1 cellular context compared by ENCODE assay signal in the genomic region with DNA sequence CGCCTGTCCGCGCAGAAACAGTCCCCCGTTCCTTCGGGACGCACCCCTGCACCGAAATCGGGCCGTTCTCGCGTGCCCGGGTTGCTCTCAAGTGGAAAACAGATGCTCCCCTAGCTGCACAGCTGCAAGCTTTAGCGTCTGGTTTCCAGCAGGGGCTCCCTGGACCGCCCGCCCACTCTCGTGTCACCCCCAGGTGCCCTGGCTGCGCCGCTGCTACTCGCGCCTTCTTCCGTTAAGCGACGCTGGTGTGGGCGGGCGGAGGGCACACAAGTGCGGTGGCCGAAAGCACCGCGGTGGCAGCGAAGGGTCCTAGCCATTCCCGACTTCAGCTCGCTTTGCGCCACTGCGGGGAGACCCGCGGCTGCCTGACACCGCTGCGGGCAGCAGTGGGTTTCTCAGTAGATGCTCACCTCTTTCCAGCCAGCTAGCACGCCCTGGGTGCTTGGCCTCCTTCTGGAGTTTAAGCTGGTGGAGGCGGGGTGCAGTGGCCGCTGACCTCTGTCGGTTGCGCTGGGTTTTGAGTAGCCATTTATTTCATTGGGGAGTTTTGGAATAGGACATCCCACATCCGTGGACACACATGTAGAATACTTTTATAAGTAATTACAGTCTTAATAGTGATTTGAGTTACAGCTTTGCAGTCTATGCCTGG.
TF ChIP-seq lines count a peak whose summit lies in the region.

No MANE protein-coding gene starts in this region.

TF ChIP-seq in K562, 482 proteins besides CTCF, POLR2A, EP300 and RAD21 (continued from another document and continues in another):
- TF ChIP-seq ZBTB7A (IDR thresholded peaks at IDR 0.05; ENCODE audit: borderline replicate concordance, control insufficient read depth, low read depth, low read length) (peak; percentile 50; the same call in 1 of the 2 replicates), MTA2 (IDR thresholded peaks at IDR 0.05; ENCODE audit: low read depth) (no peak), EGR1 (conservative IDR thresholded peaks at IDR 0.05) (peak; percentile 68), GABPB1 (CRISPR knock-in tag; IDR thresholded peaks at IDR 0.05) (no peak), JUNB (CRISPR knock-in tag; conservative IDR thresholded peaks at IDR 0.05) (no peak), RBBP5 (IDR thresholded peaks at IDR 0.05; ENCODE audit: borderline replicate concordance, insufficient read depth, low read length, poor library complexity, severe bottlenecking) (peak; percentile 9), SP1 (CRISPR knock-in tag; IDR thresholded peaks at IDR 0.05) (no peak), ZEB2 (IDR thresholded peaks at IDR 0.05) (no peak), POLR2G (IDR thresholded peaks at IDR 0.05; ENCODE audit: low read depth, low read length) (peak; percentile 61; the same call in 1 of the 2 replicates), ZNF830 (CRISPR knock-in tag; IDR thresholded peaks at IDR 0.05) (no peak), L3MBTL2 (IDR thresholded peaks at IDR 0.05) (peak; percentile 70), SMC3 (conservative IDR thresholded peaks at IDR 0.05; ENCODE audit: insufficient read depth, low read depth, low read length) (no peak), NRF1 (conservative IDR thresholded peaks at IDR 0.05 in 1 of 2, IDR thresholded peaks at IDR 0.05 in 1 of 2) (peak; percentile 42 to 59), PTBP1 (IDR thresholded peaks at IDR 0.05; ENCODE audit: low read depth, low read length) (no peak)
- TF ChIP-seq, protein P1, sequence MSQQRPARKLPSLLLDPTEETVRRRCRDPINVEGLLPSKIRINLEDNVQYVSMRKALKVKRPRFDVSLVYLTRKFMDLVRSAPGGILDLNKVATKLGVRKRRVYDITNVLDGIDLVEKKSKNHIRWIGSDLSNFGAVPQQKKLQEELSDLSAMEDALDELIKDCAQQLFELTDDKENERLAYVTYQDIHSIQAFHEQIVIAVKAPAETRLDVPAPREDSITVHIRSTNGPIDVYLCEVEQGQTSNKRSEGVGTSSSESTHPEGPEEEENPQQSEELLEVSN (IDR thresholded peaks at IDR 0.05; ENCODE audit: borderline replicate concordance in 1 of 2, extremely low read depth in 1 of 2, insufficient read depth in 1 of 2, insufficient read length in 1 of 2, low read depth in 1 of 2, low read length in 1 of 2, poor library complexity in 1 of 2, severe bottlenecking in 1 of 2), result peak in 1 of 2 experiments; percentile 11
- TF ChIP-seq, protein P2, sequence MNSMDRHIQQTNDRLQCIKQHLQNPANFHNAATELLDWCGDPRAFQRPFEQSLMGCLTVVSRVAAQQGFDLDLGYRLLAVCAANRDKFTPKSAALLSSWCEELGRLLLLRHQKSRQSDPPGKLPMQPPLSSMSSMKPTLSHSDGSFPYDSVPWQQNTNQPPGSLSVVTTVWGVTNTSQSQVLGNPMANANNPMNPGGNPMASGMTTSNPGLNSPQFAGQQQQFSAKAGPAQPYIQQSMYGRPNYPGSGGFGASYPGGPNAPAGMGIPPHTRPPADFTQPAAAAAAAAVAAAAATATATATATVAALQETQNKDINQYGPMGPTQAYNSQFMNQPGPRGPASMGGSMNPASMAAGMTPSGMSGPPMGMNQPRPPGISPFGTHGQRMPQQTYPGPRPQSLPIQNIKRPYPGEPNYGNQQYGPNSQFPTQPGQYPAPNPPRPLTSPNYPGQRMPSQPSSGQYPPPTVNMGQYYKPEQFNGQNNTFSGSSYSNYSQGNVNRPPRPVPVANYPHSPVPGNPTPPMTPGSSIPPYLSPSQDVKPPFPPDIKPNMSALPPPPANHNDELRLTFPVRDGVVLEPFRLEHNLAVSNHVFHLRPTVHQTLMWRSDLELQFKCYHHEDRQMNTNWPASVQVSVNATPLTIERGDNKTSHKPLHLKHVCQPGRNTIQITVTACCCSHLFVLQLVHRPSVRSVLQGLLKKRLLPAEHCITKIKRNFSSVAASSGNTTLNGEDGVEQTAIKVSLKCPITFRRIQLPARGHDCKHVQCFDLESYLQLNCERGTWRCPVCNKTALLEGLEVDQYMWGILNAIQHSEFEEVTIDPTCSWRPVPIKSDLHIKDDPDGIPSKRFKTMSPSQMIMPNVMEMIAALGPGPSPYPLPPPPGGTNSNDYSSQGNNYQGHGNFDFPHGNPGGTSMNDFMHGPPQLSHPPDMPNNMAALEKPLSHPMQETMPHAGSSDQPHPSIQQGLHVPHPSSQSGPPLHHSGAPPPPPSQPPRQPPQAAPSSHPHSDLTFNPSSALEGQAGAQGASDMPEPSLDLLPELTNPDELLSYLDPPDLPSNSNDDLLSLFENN (IDR thresholded peaks at IDR 0.05; ENCODE audit: low read depth in 2 of 2, low read length in 2 of 2), result no peak
- TF ChIP-seq, protein P3, sequence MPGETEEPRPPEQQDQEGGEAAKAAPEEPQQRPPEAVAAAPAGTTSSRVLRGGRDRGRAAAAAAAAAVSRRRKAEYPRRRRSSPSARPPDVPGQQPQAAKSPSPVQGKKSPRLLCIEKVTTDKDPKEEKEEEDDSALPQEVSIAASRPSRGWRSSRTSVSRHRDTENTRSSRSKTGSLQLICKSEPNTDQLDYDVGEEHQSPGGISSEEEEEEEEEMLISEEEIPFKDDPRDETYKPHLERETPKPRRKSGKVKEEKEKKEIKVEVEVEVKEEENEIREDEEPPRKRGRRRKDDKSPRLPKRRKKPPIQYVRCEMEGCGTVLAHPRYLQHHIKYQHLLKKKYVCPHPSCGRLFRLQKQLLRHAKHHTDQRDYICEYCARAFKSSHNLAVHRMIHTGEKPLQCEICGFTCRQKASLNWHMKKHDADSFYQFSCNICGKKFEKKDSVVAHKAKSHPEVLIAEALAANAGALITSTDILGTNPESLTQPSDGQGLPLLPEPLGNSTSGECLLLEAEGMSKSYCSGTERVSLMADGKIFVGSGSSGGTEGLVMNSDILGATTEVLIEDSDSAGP (CRISPR knock-in tag; IDR thresholded peaks at IDR 0.05), result no peak
- TF ChIP-seq, protein P4, sequence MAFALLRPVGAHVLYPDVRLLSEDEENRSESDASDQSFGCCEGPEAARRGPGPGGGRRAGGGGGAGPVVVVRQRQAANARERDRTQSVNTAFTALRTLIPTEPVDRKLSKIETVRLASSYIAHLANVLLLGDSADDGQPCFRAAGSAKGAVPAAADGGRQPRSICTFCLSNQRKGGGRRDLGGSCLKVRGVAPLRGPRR (CRISPR knock-in tag; IDR thresholded peaks at IDR 0.05), result no peak
- TF ChIP-seq, protein P5, sequence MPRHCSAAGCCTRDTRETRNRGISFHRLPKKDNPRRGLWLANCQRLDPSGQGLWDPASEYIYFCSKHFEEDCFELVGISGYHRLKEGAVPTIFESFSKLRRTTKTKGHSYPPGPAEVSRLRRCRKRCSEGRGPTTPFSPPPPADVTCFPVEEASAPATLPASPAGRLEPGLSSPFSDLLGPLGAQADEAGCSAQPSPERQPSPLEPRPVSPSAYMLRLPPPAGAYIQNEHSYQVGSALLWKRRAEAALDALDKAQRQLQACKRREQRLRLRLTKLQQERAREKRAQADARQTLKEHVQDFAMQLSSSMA (CRISPR knock-in tag; IDR thresholded peaks at IDR 0.05), result no peak
- TF ChIP-seq, protein P6, sequence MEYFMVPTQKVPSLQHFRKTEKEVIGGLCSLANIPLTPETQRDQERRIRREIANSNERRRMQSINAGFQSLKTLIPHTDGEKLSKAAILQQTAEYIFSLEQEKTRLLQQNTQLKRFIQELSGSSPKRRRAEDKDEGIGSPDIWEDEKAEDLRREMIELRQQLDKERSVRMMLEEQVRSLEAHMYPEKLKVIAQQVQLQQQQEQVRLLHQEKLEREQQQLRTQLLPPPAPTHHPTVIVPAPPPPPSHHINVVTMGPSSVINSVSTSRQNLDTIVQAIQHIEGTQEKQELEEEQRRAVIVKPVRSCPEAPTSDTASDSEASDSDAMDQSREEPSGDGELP (CRISPR knock-in tag; IDR thresholded peaks at IDR 0.05; ENCODE audit: borderline replicate concordance), result peak; percentile 38; the same call in 1 of the 2 replicates
- TF ChIP-seq, protein P7, sequence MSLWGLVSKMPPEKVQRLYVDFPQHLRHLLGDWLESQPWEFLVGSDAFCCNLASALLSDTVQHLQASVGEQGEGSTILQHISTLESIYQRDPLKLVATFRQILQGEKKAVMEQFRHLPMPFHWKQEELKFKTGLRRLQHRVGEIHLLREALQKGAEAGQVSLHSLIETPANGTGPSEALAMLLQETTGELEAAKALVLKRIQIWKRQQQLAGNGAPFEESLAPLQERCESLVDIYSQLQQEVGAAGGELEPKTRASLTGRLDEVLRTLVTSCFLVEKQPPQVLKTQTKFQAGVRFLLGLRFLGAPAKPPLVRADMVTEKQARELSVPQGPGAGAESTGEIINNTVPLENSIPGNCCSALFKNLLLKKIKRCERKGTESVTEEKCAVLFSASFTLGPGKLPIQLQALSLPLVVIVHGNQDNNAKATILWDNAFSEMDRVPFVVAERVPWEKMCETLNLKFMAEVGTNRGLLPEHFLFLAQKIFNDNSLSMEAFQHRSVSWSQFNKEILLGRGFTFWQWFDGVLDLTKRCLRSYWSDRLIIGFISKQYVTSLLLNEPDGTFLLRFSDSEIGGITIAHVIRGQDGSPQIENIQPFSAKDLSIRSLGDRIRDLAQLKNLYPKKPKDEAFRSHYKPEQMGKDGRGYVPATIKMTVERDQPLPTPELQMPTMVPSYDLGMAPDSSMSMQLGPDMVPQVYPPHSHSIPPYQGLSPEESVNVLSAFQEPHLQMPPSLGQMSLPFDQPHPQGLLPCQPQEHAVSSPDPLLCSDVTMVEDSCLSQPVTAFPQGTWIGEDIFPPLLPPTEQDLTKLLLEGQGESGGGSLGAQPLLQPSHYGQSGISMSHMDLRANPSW (CRISPR knock-in tag; IDR thresholded peaks at IDR 0.05), result no peak
- TF ChIP-seq, protein P8, sequence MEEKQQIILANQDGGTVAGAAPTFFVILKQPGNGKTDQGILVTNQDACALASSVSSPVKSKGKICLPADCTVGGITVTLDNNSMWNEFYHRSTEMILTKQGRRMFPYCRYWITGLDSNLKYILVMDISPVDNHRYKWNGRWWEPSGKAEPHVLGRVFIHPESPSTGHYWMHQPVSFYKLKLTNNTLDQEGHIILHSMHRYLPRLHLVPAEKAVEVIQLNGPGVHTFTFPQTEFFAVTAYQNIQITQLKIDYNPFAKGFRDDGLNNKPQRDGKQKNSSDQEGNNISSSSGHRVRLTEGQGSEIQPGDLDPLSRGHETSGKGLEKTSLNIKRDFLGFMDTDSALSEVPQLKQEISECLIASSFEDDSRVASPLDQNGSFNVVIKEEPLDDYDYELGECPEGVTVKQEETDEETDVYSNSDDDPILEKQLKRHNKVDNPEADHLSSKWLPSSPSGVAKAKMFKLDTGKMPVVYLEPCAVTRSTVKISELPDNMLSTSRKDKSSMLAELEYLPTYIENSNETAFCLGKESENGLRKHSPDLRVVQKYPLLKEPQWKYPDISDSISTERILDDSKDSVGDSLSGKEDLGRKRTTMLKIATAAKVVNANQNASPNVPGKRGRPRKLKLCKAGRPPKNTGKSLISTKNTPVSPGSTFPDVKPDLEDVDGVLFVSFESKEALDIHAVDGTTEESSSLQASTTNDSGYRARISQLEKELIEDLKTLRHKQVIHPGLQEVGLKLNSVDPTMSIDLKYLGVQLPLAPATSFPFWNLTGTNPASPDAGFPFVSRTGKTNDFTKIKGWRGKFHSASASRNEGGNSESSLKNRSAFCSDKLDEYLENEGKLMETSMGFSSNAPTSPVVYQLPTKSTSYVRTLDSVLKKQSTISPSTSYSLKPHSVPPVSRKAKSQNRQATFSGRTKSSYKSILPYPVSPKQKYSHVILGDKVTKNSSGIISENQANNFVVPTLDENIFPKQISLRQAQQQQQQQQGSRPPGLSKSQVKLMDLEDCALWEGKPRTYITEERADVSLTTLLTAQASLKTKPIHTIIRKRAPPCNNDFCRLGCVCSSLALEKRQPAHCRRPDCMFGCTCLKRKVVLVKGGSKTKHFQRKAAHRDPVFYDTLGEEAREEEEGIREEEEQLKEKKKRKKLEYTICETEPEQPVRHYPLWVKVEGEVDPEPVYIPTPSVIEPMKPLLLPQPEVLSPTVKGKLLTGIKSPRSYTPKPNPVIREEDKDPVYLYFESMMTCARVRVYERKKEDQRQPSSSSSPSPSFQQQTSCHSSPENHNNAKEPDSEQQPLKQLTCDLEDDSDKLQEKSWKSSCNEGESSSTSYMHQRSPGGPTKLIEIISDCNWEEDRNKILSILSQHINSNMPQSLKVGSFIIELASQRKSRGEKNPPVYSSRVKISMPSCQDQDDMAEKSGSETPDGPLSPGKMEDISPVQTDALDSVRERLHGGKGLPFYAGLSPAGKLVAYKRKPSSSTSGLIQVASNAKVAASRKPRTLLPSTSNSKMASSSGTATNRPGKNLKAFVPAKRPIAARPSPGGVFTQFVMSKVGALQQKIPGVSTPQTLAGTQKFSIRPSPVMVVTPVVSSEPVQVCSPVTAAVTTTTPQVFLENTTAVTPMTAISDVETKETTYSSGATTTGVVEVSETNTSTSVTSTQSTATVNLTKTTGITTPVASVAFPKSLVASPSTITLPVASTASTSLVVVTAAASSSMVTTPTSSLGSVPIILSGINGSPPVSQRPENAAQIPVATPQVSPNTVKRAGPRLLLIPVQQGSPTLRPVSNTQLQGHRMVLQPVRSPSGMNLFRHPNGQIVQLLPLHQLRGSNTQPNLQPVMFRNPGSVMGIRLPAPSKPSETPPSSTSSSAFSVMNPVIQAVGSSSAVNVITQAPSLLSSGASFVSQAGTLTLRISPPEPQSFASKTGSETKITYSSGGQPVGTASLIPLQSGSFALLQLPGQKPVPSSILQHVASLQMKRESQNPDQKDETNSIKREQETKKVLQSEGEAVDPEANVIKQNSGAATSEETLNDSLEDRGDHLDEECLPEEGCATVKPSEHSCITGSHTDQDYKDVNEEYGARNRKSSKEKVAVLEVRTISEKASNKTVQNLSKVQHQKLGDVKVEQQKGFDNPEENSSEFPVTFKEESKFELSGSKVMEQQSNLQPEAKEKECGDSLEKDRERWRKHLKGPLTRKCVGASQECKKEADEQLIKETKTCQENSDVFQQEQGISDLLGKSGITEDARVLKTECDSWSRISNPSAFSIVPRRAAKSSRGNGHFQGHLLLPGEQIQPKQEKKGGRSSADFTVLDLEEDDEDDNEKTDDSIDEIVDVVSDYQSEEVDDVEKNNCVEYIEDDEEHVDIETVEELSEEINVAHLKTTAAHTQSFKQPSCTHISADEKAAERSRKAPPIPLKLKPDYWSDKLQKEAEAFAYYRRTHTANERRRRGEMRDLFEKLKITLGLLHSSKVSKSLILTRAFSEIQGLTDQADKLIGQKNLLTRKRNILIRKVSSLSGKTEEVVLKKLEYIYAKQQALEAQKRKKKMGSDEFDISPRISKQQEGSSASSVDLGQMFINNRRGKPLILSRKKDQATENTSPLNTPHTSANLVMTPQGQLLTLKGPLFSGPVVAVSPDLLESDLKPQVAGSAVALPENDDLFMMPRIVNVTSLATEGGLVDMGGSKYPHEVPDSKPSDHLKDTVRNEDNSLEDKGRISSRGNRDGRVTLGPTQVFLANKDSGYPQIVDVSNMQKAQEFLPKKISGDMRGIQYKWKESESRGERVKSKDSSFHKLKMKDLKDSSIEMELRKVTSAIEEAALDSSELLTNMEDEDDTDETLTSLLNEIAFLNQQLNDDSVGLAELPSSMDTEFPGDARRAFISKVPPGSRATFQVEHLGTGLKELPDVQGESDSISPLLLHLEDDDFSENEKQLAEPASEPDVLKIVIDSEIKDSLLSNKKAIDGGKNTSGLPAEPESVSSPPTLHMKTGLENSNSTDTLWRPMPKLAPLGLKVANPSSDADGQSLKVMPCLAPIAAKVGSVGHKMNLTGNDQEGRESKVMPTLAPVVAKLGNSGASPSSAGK (IDR thresholded peaks at IDR 0.05), result peak; percentile 55
